In genomic region chr10:102119417-102120141, GRCh38 we compare ENCODE assay signal across 8 cellular contexts. TPM values are rescaled to one million over a fixed set of nuclear protein-coding genes. Genes with fewer than 3 reads are reported as not detected.
A peak's percentile ranks its signal among the peaks of the same experiment; 100 is the strongest.
DNase-seq lines count a peak whose midpoint lies in the region; ATAC-seq and TF ChIP-seq lines count a peak whose summit lies in the region.

No MANE protein-coding gene starts in this region.

- H3K27ac ChIP-seq in esophagus squamous epithelium (peak overlapping the region; percentile 96 to 100 (median 98)), subcutaneous abdominal adipose tissue (ENCODE audit: low read depth, low read length) (peak overlapping the region; percentile 86)

- 2% methylated on average over 8 of the region's 22 CpGs; no CpG with 5 or more reads in 1 of the 2 donors for WGBS in esophagus squamous epithelium, 2 donors

- no peaks in the 10 kb centered on the region for H3K27me3 ChIP-seq in esophagus squamous epithelium
- no peaks in the 10 kb centered on the region for H3K27me3 ChIP-seq in mucosa of stomach (ENCODE audit: control insufficient read depth, insufficient read depth, low read length)
- no peaks in the 10 kb centered on the region for H3K27me3 ChIP-seq in subcutaneous abdominal adipose tissue (ENCODE audit: control insufficient read depth in 5 of 5, insufficient read depth in 4 of 5, low read length in 5 of 5)

- H3K9me3 ChIP-seq in esophagus squamous epithelium (no peaks in the 10 kb centered on the region), mucosa of stomach (ENCODE audit: control insufficient read depth, low read length) (no peaks in the 10 kb centered on the region), subcutaneous abdominal adipose tissue (ENCODE audit: control insufficient read depth in 5 of 5, low read length in 5 of 5) (no peaks in the 10 kb centered on the region)

- H3K4me3 ChIP-seq in esophagus squamous epithelium (peak overlapping the region; percentile 69 to 92 (median 88)), mucosa of stomach (ENCODE audit: low read length) (peak overlapping the region; percentile 71), subcutaneous abdominal adipose tissue (ENCODE audit: low read depth in 1 of 5, low read length in 5 of 5) (peak overlapping the region; percentile 83 to 92 (median 87))

- no peaks in the 10 kb centered on the region for H3K36me3 Mint-ChIP-seq in activated T-cell treated with anti-CD3 and anti-CD28 coated beads, Interleukin-2, amount 50 U/mL, for 4 hours (ENCODE audit: insufficient read depth)

- H3K36me3 ChIP-seq in esophagus squamous epithelium (no peaks in the 10 kb centered on the region), mucosa of stomach (ENCODE audit: control insufficient read depth, insufficient read depth, low read length) (no peaks in the 10 kb centered on the region), subcutaneous abdominal adipose tissue (ENCODE audit: control insufficient read depth in 5 of 5, insufficient read depth in 5 of 5, low read length in 5 of 5) (no peaks in the 10 kb centered on the region)

- ATAC-seq in activated T-cell treated with anti-CD3 and anti-CD28 coated beads, Interleukin-2, amount 50 U/mL, for 4 hours = peak; percentile 5
- ATAC-seq in GM21528 (IDR thresholded peaks at IDR 0.05; ENCODE audit: low FRiP score, unreplicated experiment) = no peak

- DNase-seq in activated gamma-delta T cell treated with Interleukin-2 at 50 U/mL for 16 hours (peak; percentile 46), activated gamma-delta T cell (lab: John Stamatoyannopoulos, UW) (no peak), NCI-H2227 (lab: John Stamatoyannopoulos, UW; ENCODE audit: unreplicated experiment) (peak; percentile 30), esophagus squamous epithelium (lab: John Stamatoyannopoulos, UW) (no peak)
- DNase-seq in activated T-cell treated with anti-CD3 and anti-CD28 coated beads, Interleukin-2, amount 50 U/mL, for 4 hours = peak; percentile 31

- no peaks in the 10 kb centered on the region for H3K27me3 Mint-ChIP-seq in activated T-cell treated with anti-CD3 and anti-CD28 coated beads, Interleukin-2, amount 50 U/mL, for 4 hours (ENCODE audit: low read depth)

- H3K9ac ChIP-seq in mucosa of stomach (ENCODE audit: low read length) = peak overlapping the region; percentile 85
- peak overlapping the region in 4 of 5 donors; percentile 54 to 88 (median 85) for H3K9ac ChIP-seq in subcutaneous abdominal adipose tissue (ENCODE audit: low read length in 5 of 5)

- peak overlapping the region; percentile 91 for H3K4me3 Mint-ChIP-seq in activated T-cell treated with anti-CD3 and anti-CD28 coated beads, Interleukin-2, amount 50 U/mL, for 4 hours

- peaks cover 46% of the 10 kb centered on the region for H3K4me1 Mint-ChIP-seq in activated T-cell treated with anti-CD3 and anti-CD28 coated beads, Interleukin-2, amount 50 U/mL, for 4 hours (ENCODE audit: low read depth)

- no peak for TF ChIP-seq POLR2A in esophagus squamous epithelium (IDR thresholded peaks at IDR 0.05)

- no peak for TF ChIP-seq CTCF in esophagus squamous epithelium (IDR thresholded peaks at IDR 0.05)

- no peaks in the 10 kb centered on the region for H3K9me3 Mint-ChIP-seq in activated T-cell treated with anti-CD3 and anti-CD28 coated beads, Interleukin-2, amount 50 U/mL, for 4 hours

- intact Hi-C loops in esophagus squamous epithelium (cut with DNase I) = no loop called here

- H3K4me1 ChIP-seq in esophagus squamous epithelium (peaks cover 43 to 71% (median 51%) of the 10 kb centered on the region in 3 donors), mucosa of stomach (ENCODE audit: control insufficient read depth, insufficient read depth, low read length) (peaks cover 50% of the 10 kb centered on the region), subcutaneous abdominal adipose tissue (ENCODE audit: control insufficient read depth in 5 of 5, insufficient read depth in 5 of 5, low read length in 5 of 5) (peaks cover 18 to 71% (median 64%) of the 10 kb centered on the region in 5 donors)

RNA-seq across cellular contexts. Expression of gene LDB1, which starts 0.6 kb away (rescaled TPM):
- total RNA-seq in activated T-cell treated with anti-CD3 and anti-CD28 coated beads, Interleukin-2, amount 50 U/mL, for 4 hours = 10 to 100 TPM; 55.7 to 59.6 (median 56.2) TPM
- total RNA-seq in esophagus squamous epithelium = 10 to 100 TPM; 26.2 to 54.0 (median 27.3) TPM

RNA-seq across cellular contexts. Expression of gene PPRC1, which starts 13.3 kb away (rescaled TPM):
- total RNA-seq in activated T-cell treated with anti-CD3 and anti-CD28 coated beads, Interleukin-2, amount 50 U/mL, for 4 hours = 100 to 1,000 TPM; 155 to 161 (median 156) TPM
- total RNA-seq in esophagus squamous epithelium = 10 to 100 TPM; 10.5 to 29.9 (median 27.2) TPM

RNA-seq across cellular contexts. Expression of gene NOLC1, which starts 32.6 kb away (rescaled TPM):
- total RNA-seq in activated T-cell treated with anti-CD3 and anti-CD28 coated beads, Interleukin-2, amount 50 U/mL, for 4 hours = 100 to 1,000 TPM; 451 to 523 (median 461) TPM
- 10 to 100 TPM; 38.6 to 90.6 (median 83.4) TPM for total RNA-seq in esophagus squamous epithelium

RNA-seq across cellular contexts. Expression of gene HPS6, which starts 54.4 kb away (rescaled TPM):
- total RNA-seq in activated T-cell treated with anti-CD3 and anti-CD28 coated beads, Interleukin-2, amount 50 U/mL, for 4 hours = 10 to 100 TPM; 25.4 to 27.7 (median 25.5) TPM
- 10 to 100 TPM; 22.7 to 29.4 (median 23.3) TPM for total RNA-seq in esophagus squamous epithelium

Comparison
In these comparisons a context has a peak if more than half of its experiments do, and no peak if none do; other contexts are left out.
1. DNase-seq: peak in activated gamma-delta T cell treated with Interleukin-2 at 50 U/mL for 16 hours (single experiment), NCI-H2227 (single experiment) and activated T-cell treated with anti-CD3 and anti-CD28 coated beads, Interleukin-2, amount 50 U/mL, for 4 hours (single experiment); none in activated gamma-delta T cell (single experiment) and esophagus squamous epithelium (single experiment).
2. RNA of gene PPRC1, which starts 13.3 kb away (total RNA-seq): 155 to 161 TPM in activated T-cell treated with anti-CD3 and anti-CD28 coated beads, Interleukin-2, amount 50 U/mL, for 4 hours; 10.5 to 29.9 TPM in esophagus squamous epithelium; every median in the first group is over 4 times any median in the second.
3. RNA of gene NOLC1, which starts 32.6 kb away (total RNA-seq): 451 to 523 TPM in activated T-cell treated with anti-CD3 and anti-CD28 coated beads, Interleukin-2, amount 50 U/mL, for 4 hours; 38.6 to 90.6 TPM in esophagus squamous epithelium; every median in the first group is over 4 times any median in the second.
4. Peak in every context shown above with its lines, with median percentiles within 50 percentile points of each other: H3K4me3 ChIP-seq.